Comparison of ENCODE assay signal across 23 cellular contexts in the genomic region with DNA sequence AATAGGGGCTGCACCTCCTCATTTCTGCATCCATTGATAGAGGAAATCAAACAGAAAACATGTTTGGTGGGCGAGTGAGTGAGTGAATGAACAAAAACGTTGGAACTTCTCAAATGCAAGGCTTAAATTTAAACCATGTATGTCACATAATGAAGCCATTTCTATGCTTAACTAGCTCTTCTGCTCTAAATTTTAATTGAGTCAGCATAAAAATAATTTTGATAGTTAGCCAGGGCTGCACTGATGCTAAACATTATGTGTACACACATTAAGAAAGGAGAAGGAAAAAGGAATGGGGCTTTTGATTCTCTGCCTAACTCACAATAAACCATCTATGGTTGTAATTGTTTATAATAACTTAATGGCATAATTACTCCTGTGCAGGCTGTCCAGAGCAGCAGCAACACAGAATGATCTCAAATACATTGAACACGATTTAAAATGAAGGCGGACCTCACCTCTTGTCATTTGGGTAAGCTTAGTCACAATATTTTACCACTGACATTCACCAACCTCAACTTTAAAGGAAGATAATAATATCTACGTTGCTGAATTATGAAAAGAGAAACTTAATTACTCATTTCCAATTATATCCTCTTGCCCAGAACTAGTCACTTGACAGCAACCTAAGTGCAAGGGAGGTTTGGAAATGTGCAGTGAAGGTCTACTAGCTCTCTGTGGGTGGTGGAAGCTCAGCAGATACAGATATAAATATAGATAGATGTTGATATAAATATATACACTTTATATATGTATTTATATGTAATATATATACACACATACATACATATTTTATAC.
DNase-seq lines count a peak whose midpoint lies in the region; ATAC-seq, FAIRE-seq and TF ChIP-seq lines count a peak whose summit lies in the region.
"Had no signal": no experiment of that assay in that cellular context is flagged by ENCODE, and none has a peak within 500 bp of the region (broad histone marks: within the 10 kb centered on the region; RNA-seq: fewer than 3 reads in every experiment).

No MANE protein-coding gene starts in this region.

- no TSS peak for BruUV-seq in K562 (replicated peaks; lab: Mats Ljungman, UMichigan)

- intact Hi-C loops in K562 (cut with micrococcal nuclease): no loop called here

- no peaks in the 10 kb centered on the region for H3K9me3 ChIP-seq in K562 (replicated peaks; ENCODE audit: control insufficient read depth, insufficient read depth, low read depth, low read length)
- H3K9me3 ChIP-seq: Peyer's patch, SJSA1 had no signal

- H3K4me1 ChIP-seq in K562 (replicated peaks in 1 of 2; ENCODE audit: control insufficient read depth in 2 of 2, insufficient read depth in 2 of 2, low read length in 2 of 2): no peaks in the 10 kb centered on the region
- H3K4me1 ChIP-seq: Peyer's patch, SJSA1 had no signal

- H3K9ac ChIP-seq in K562 (ENCODE audit: insufficient read depth in 1 of 2, low read depth in 2 of 2, low read length in 2 of 2): no peak overlapping the region
- H3K9ac ChIP-seq: BLaER1 treated with 17β-estradiol and CSF1 and Interleukin-3, amounts not matched to agents 10 nM and 100 nM had no signal

- TF ChIP-seq CTCF in K562 (IDR thresholded peaks at IDR 0.05 in 2 of 3, conservative IDR thresholded peaks at IDR 0.05 in 1 of 3; ENCODE audit: insufficient read depth in 2 of 3, low read depth in 1 of 3, low read length in 3 of 3) (no peak), GM13976 (IDR thresholded peaks at IDR 0.05; ENCODE audit: borderline replicate concordance, control extremely low read depth, extremely low read depth, insufficient read depth, missing control alignments) (no peak)

- POLR2A ChIA-PET in K562 (lab: Yijun Ruan, JAX): no interaction called here

- H3K4me2 ChIP-seq in K562 (ENCODE audit: insufficient read depth, low read length): no peak overlapping the region
- H3K4me2 ChIP-seq: BLaER1 treated with 17β-estradiol and CSF1 and Interleukin-3, amounts not matched to agents 10 nM and 100 nM had no signal

- FAIRE-seq in K562 (lab: Jason Lieb, UNC): no peak
- FAIRE-seq: H54 had no signal

- no peak for TF ChIP-seq RAD21 in K562 (CRISPR knock-in tag; conservative IDR thresholded peaks at IDR 0.05 in 1 of 2, IDR thresholded peaks at IDR 0.05 in 1 of 2)

- no peaks in the 10 kb centered on the region for H3K27me3 ChIP-seq in K562 (ENCODE audit: control insufficient read depth in 2 of 2, insufficient read depth in 2 of 2, low read length in 2 of 2)
- H3K27me3 ChIP-seq: BLaER1 treated with 17β-estradiol and CSF1 and Interleukin-3, amounts not matched to agents 10 nM and 100 nM; Peyer's patch; SJSA1 had no signal

- no peaks in the 10 kb centered on the region for H3K9me1 ChIP-seq in K562 (ENCODE audit: control insufficient read depth, insufficient read depth, low read length)

- CTCF ChIA-PET in K562 (lab: Yijun Ruan, JAX; ENCODE audit: low intra/inter-chr PET ratio): no interaction called here

- no peaks in the 10 kb centered on the region for H4K20me1 ChIP-seq in K562 (replicated peaks; ENCODE audit: control insufficient read depth, insufficient read depth, low read length)
- H4K20me1 ChIP-seq: BLaER1 treated with 17β-estradiol and CSF1 and Interleukin-3, amounts not matched to agents 10 nM and 100 nM had no signal

- ATAC-seq in K562 (no peak), HG02852 (IDR thresholded peaks at IDR 0.05; ENCODE audit: unreplicated experiment) (no peak), HG03565 (IDR thresholded peaks at IDR 0.05; ENCODE audit: unreplicated experiment) (no peak)
- ATAC-seq: CD8-positive, alpha-beta T cell had no signal

- in situ Hi-C loops in K562 (cut with MboI): no loop called here
- in situ Hi-C loops in GM13976 (cut with MboI; ENCODE audit: low sequenced_read_pairs, unreplicated experiment): no loop called here

- no peaks in the 10 kb centered on the region for H3K36me3 ChIP-seq in K562 (ENCODE audit: control insufficient read depth, insufficient read depth, low read length)
- H3K36me3 ChIP-seq: BLaER1 treated with 17β-estradiol and CSF1 and Interleukin-3, amounts not matched to agents 10 nM and 100 nM; Peyer's patch; SJSA1 had no signal

- peak; percentile 22 for DNase-seq in DMS79 treated with DMSO at 0.1 percent for 48 hours (lab: John Stamatoyannopoulos, UW)
- DNase-seq in DMS79 (lab: John Stamatoyannopoulos, UW): no peak
- DNase-seq in NCI-H1105 treated with DMSO at 0.1 percent for 48 hours (lab: John Stamatoyannopoulos, UW): peak; percentile 99
- DNase-seq in NCI-H1930 (lab: John Stamatoyannopoulos, UW): peak; percentile 25 to 32
- no peak for DNase-seq in K562 (ENCODE audit: extremely low read depth in 1 of 4, low spot score in 3 of 4)
- DNase-seq in GM13976 (ENCODE audit: low spot score): no peak
- DNase-seq: Calu3; CD8-positive, alpha-beta T cell; DMS153; GF-D8; MM.1S; NCI-H1048; NCI-H2029 treated with DMSO at 0.1 percent for 48 hours; NCI-H446 treated with DMSO at 0.1 percent for 48 hours; NCI-H526 treated with DMSO at 0.1 percent for 48 hours; Peyer's patch; T1000 had no signal

- no peak overlapping the region for H3K4me3 ChIP-seq in K562
- H3K4me3 ChIP-seq: BLaER1 treated with 17β-estradiol and CSF1 and Interleukin-3, amounts not matched to agents 10 nM and 100 nM; Peyer's patch; SJSA1 had no signal

- WGBS in K562 (ENCODE audit: insufficient coverage, low coverage, missing lambda C conversion rate): 0% methylated on average over 5 of the region's 5 CpGs

- H2AFZ ChIP-seq in K562 (ENCODE audit: low read depth, low read length): no peak overlapping the region

- H3K79me2 ChIP-seq in K562 (ENCODE audit: control insufficient read depth, insufficient read depth, low read length): no peaks in the 10 kb centered on the region

- no peak for TF ChIP-seq POLR2A in K562 (conservative IDR thresholded peaks at IDR 0.05)

- no peak overlapping the region for H3K27ac ChIP-seq in K562 (ENCODE audit: extremely low read depth, low read depth, low read length)
- H3K27ac ChIP-seq: 22Rv1; BLaER1 treated with 17β-estradiol and CSF1 and Interleukin-3, amounts not matched to agents 10 nM and 100 nM; Peyer's patch; SJSA1 had no signal

- TF ChIP-seq EP300 in K562 (IDR thresholded peaks at IDR 0.05; ENCODE audit: low read length): no peak

TF ChIP-seq in K562, 482 proteins besides CTCF, POLR2A, EP300 and RAD21:
- TF ChIP-seq C11orf30 (IDR thresholded peaks at IDR 0.05; ENCODE audit: low read depth) (0 out of 2 replicates have a peak, but pooled peaks have one; percentile 35), HOXB6 (CRISPR knock-in tag; IDR thresholded peaks at IDR 0.05; ENCODE audit: borderline replicate concordance) (no peak), MAFF (IDR thresholded peaks at IDR 0.05; ENCODE audit: low read length) (peak; percentile 41), ZNF324 (CRISPR knock-in tag; IDR thresholded peaks at IDR 0.05) (no peak), MAFK (IDR thresholded peaks at IDR 0.05; ENCODE audit: low read length) (0 out of 2 replicates have a peak, but pooled peaks have one; percentile 33), MAFG (tag; conservative IDR thresholded peaks at IDR 0.05) (peak; percentile 56), ZNF316 (IDR thresholded peaks at IDR 0.05) (peak; percentile 65)
- TF ChIP-seq, protein P1, sequence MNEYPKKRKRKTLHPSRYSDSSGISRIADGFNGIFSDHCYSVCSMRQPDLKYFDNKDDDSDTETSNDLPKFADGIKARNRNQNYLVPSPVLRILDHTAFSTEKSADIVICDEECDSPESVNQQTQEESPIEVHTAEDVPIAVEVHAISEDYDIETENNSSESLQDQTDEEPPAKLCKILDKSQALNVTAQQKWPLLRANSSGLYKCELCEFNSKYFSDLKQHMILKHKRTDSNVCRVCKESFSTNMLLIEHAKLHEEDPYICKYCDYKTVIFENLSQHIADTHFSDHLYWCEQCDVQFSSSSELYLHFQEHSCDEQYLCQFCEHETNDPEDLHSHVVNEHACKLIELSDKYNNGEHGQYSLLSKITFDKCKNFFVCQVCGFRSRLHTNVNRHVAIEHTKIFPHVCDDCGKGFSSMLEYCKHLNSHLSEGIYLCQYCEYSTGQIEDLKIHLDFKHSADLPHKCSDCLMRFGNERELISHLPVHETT (CRISPR knock-in tag; conservative IDR thresholded peaks at IDR 0.05 in 1 of 2, IDR thresholded peaks at IDR 0.05 in 1 of 2): no peak

Comparison
In these comparisons a context has a peak if more than half of its experiments do, and no peak if none do; other contexts are left out.
1. DNase-seq: peak in DMS79 treated with DMSO at 0.1 percent for 48 hours (single experiment), NCI-H1105 treated with DMSO at 0.1 percent for 48 hours (single experiment) and NCI-H1930 (2 of 2); none in DMS79 (single experiment), K562 (0 of 4) and GM13976 (single experiment).